24 cellular contexts compared by ENCODE assay signal in the genomic region with DNA sequence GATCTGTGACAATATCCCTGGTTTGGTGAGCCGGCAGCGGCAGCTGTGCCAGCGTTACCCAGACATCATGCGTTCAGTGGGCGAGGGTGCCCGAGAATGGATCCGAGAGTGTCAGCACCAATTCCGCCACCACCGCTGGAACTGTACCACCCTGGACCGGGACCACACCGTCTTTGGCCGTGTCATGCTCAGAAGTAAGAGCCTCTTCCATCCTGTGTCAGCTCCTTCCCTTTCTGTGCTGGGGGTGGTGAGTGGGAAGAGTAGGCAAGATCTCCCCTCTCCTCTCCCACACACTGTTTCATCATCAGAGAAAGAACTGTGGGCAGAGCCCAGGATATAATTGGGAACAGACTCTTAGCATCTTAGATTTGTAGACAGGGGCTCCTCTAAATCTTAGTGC. TPM values are rescaled to one million over a fixed set of nuclear protein-coding genes. Genes with fewer than 3 reads are reported as not detected.
"Had no signal": no experiment of that assay in that cellular context is flagged by ENCODE, and none has a peak within 500 bp of the region (broad histone marks: within the 10 kb centered on the region; RNA-seq: fewer than 3 reads in every experiment).

No MANE protein-coding gene starts in this region.

- H3K36me3 Mint-ChIP-seq: activated CD8-positive, alpha-beta memory T cell treated with anti-CD3 and anti-CD28 coated beads, Interleukin-2, amount 10 ng/mL, durations not matched to agents 7 days and 5 days; activated naive CD4-positive, alpha-beta T cell treated with anti-CD3 and anti-CD28 coated beads, Interleukin-2, amount 50 U/mL, for 72 hours; natural killer cell treated with Interleukin-12 subunit alpha and Interleukin-12 subunit beta and Interleukin-15 and Interleukin-18, amount 100 ng/mL, for 72 hours; stimulated activated effector memory CD8-positive, alpha-beta T cell treated with anti-CD3 and anti-CD28 coated beads, Interleukin-12 subunit alpha, Interleukin-12 subunit beta, amount 100 ng/mL, for 72 hours had no signal

- H3K4me3 Mint-ChIP-seq: activated CD4-positive, alpha-beta T cell treated with anti-CD3 and anti-CD28 coated beads, Interleukin-2, amount 10 ng/mL, durations not matched to agents 7 days and 5 days; activated CD8-positive, alpha-beta memory T cell treated with anti-CD3 and anti-CD28 coated beads, Interleukin-2, amount 10 ng/mL, durations not matched to agents 7 days and 5 days; activated CD8-positive, alpha-beta T cell treated with anti-CD3 and anti-CD28 coated beads for 36 hours; central memory CD8-positive, alpha-beta T cell; natural killer cell treated with Interleukin-12 subunit alpha and Interleukin-12 subunit beta and Interleukin-15 and Interleukin-18, amount 100 ng/mL, for 72 hours; stimulated activated effector memory CD8-positive, alpha-beta T cell treated with anti-CD3 and anti-CD28 coated beads, Interleukin-12 subunit alpha, Interleukin-12 subunit beta, amount 100 ng/mL, for 72 hours; stimulated activated naive CD8-positive, alpha-beta T cell treated with anti-CD3 and anti-CD28 coated beads, Interleukin-15, amount 100 ng/mL, for 72 hours had no signal

- H3K9me3 Mint-ChIP-seq: activated CD4-positive, alpha-beta T cell treated with anti-CD3 and anti-CD28 coated beads, Interleukin-2, amount 10 ng/mL, durations not matched to agents 7 days and 5 days; activated CD8-positive, alpha-beta T cell treated with anti-CD3 and anti-CD28 coated beads for 36 hours; activated naive CD4-positive, alpha-beta T cell treated with anti-CD3 and anti-CD28 coated beads, Interleukin-2, amount 50 U/mL, for 72 hours; central memory CD8-positive, alpha-beta T cell; natural killer cell treated with Interleukin-12 subunit alpha and Interleukin-12 subunit beta and Interleukin-15 and Interleukin-18, amount 100 ng/mL, for 72 hours; stimulated activated effector memory CD8-positive, alpha-beta T cell treated with anti-CD3 and anti-CD28 coated beads, Interleukin-12 subunit alpha, Interleukin-12 subunit beta, amount 100 ng/mL, for 72 hours; stimulated activated naive CD8-positive, alpha-beta T cell treated with anti-CD3 and anti-CD28 coated beads, Interleukin-15, amount 100 ng/mL, for 72 hours had no signal

- H3K27me3 ChIP-seq: ascending aorta, right lobe of liver had no signal

- ATAC-seq: activated CD8-positive, alpha-beta memory T cell treated with anti-CD3 and anti-CD28 coated beads, Interleukin-2, amount 10 ng/mL, durations not matched to agents 7 days and 5 days; activated CD8-positive, alpha-beta T cell treated with anti-CD3 and anti-CD28 coated beads for 36 hours; activated naive CD4-positive, alpha-beta T cell treated with anti-CD3 and anti-CD28 coated beads, Interleukin-2, amount 50 U/mL, for 72 hours; esophagus mucosa; natural killer cell treated with Interleukin-12 subunit alpha and Interleukin-12 subunit beta and Interleukin-15 and Interleukin-18, amount 100 ng/mL, for 72 hours; stimulated activated effector memory CD8-positive, alpha-beta T cell treated with anti-CD3 and anti-CD28 coated beads, Interleukin-12 subunit alpha, Interleukin-12 subunit beta, amount 100 ng/mL, for 72 hours; stimulated activated naive CD8-positive, alpha-beta T cell treated with anti-CD3 and anti-CD28 coated beads, Interleukin-15, amount 100 ng/mL, for 72 hours had no signal

- H3K36me3 ChIP-seq: left lung, right lobe of liver, WERI-Rb-1 had no signal

- H3K9ac ChIP-seq: parathyroid adenoma had no signal

- H3K4me1 Mint-ChIP-seq: activated CD4-positive, alpha-beta T cell treated with anti-CD3 and anti-CD28 coated beads, Interleukin-2, amount 10 ng/mL, durations not matched to agents 7 days and 5 days; central memory CD8-positive, alpha-beta T cell; stimulated activated effector memory CD8-positive, alpha-beta T cell treated with anti-CD3 and anti-CD28 coated beads, Interleukin-12 subunit alpha, Interleukin-12 subunit beta, amount 100 ng/mL, for 72 hours; stimulated activated naive CD8-positive, alpha-beta T cell treated with anti-CD3 and anti-CD28 coated beads, Interleukin-15, amount 100 ng/mL, for 72 hours had no signal

- DNase-seq: activated CD4-positive, alpha-beta T cell treated with anti-CD3 and anti-CD28 coated beads, Interleukin-2, amount 10 ng/mL, durations not matched to agents 7 days and 5 days; activated CD4-positive, CD25-positive, alpha-beta regulatory T cell treated with anti-CD3 and anti-CD28 coated beads, Interleukin-2, amount 50 U/mL, for 72 hours; activated CD8-positive, alpha-beta memory T cell treated with anti-CD3 and anti-CD28 coated beads, Interleukin-2, amount 10 ng/mL, durations not matched to agents 7 days and 5 days; activated CD8-positive, alpha-beta T cell treated with anti-CD3 and anti-CD28 coated beads for 36 hours; effector memory CD4-positive, alpha-beta T cell; hippocampal formation; midbrain; right lobe of liver; stimulated activated CD4-positive, alpha-beta T cell treated with anti-CD3 and anti-CD28 coated beads, Interleukin-2, amount 100 ng/mL, for 24 hours; stimulated activated naive CD8-positive, alpha-beta T cell treated with anti-CD3 and anti-CD28 coated beads, Interleukin-15, amount 100 ng/mL, for 72 hours; WERI-Rb-1 had no signal

- H3K79me2 ChIP-seq: parathyroid adenoma had no signal

- H3K4me3 ChIP-seq: ascending aorta, left lung, right lobe of liver, skin epidermis, tibial nerve had no signal

- H3K4me1 ChIP-seq: ascending aorta, left lung, parathyroid adenoma, right lobe of liver had no signal

- H2AFZ ChIP-seq: parathyroid adenoma had no signal

- H3K27ac ChIP-seq: left lung, parathyroid adenoma, right lobe of liver, skin epidermis, tibial nerve, WERI-Rb-1 had no signal

- H3K27me3 Mint-ChIP-seq: central memory CD8-positive, alpha-beta T cell had no signal

- H3K27ac Mint-ChIP-seq: activated CD4-positive, alpha-beta T cell treated with anti-CD3 and anti-CD28 coated beads, Interleukin-2, amount 10 ng/mL, durations not matched to agents 7 days and 5 days; activated CD8-positive, alpha-beta memory T cell treated with anti-CD3 and anti-CD28 coated beads, Interleukin-2, amount 10 ng/mL, durations not matched to agents 7 days and 5 days; activated CD8-positive, alpha-beta T cell treated with anti-CD3 and anti-CD28 coated beads for 36 hours; activated naive CD4-positive, alpha-beta T cell treated with anti-CD3 and anti-CD28 coated beads, Interleukin-2, amount 50 U/mL, for 72 hours; natural killer cell treated with Interleukin-12 subunit alpha and Interleukin-12 subunit beta and Interleukin-15 and Interleukin-18, amount 100 ng/mL, for 72 hours; stimulated activated effector memory CD8-positive, alpha-beta T cell treated with anti-CD3 and anti-CD28 coated beads, Interleukin-12 subunit alpha, Interleukin-12 subunit beta, amount 100 ng/mL, for 72 hours; stimulated activated naive CD8-positive, alpha-beta T cell treated with anti-CD3 and anti-CD28 coated beads, Interleukin-15, amount 100 ng/mL, for 72 hours had no signal

- FAIRE-seq: colon, endothelial cell of umbilical vein had no signal

- H3K9me3 ChIP-seq: ascending aorta, left lung, right lobe of liver, tibial nerve had no signal

RNA-seq across cellular contexts. Expression of a gene that starts 6.1 kb away (rescaled TPM):
- total RNA-seq: activated CD4-positive, alpha-beta T cell treated with anti-CD3 and anti-CD28 coated beads, Interleukin-2, amount 10 ng/mL, durations not matched to agents 7 days and 5 days; activated CD8-positive, alpha-beta T cell treated with anti-CD3 and anti-CD28 coated beads for 36 hours; T-helper 2 cell treated with Interferon-gamma antibody and Interleukin-4, amounts not matched to agents 100 ng/mL and 5 ng/mL, for 36 hours had no signal
